8 cellular contexts compared by ENCODE assay signal in genomic region chr19:6767357-6768235, GRCh38. TPM values are rescaled to one million over a fixed set of nuclear protein-coding genes. Genes with fewer than 3 reads are reported as not detected.
DNase-seq lines count a peak whose midpoint lies in the region; ATAC-seq and TF ChIP-seq lines count a peak whose summit lies in the region.

Gene SH2D3A (minus strand): TSS chr19:6767435. CDS start chr19:6763748, 3,687 bp downstream.

- H3K36me3 ChIP-seq in mucosa of descending colon (ENCODE audit: low read depth), result no peaks in the 10 kb centered on the region

- peaks cover 12% of the 10 kb centered on the region for H3K4me1 ChIP-seq in mucosa of descending colon (ENCODE audit: low read depth)

- no peaks in the 10 kb centered on the region for H3K9me3 ChIP-seq in mucosa of descending colon

- intact Hi-C loops in mucosa of descending colon (cut with DNase I, micrococcal nuclease), result no loop called here

- no peaks in the 10 kb centered on the region for H3K9me3 Mint-ChIP-seq in stimulated activated effector memory CD8-positive, alpha-beta T cell treated with anti-CD3 and anti-CD28 coated beads, Interleukin-12 subunit alpha, Interleukin-12 subunit beta, amount 100 ng/mL, for 72 hours

- ATAC-seq in GM18907 (IDR thresholded peaks at IDR 0.05; ENCODE audit: unreplicated experiment), result peak; percentile 70
- ATAC-seq in HG03066 (IDR thresholded peaks at IDR 0.05; ENCODE audit: low read depth, unreplicated experiment), result peak; percentile 56
- peak; percentile 89 for ATAC-seq in mucosa of descending colon
- peak; percentile 78 for ATAC-seq in stimulated activated effector memory CD8-positive, alpha-beta T cell treated with anti-CD3 and anti-CD28 coated beads, Interleukin-12 subunit alpha, Interleukin-12 subunit beta, amount 100 ng/mL, for 72 hours

- peaks cover 39% of the 10 kb centered on the region for H3K4me1 Mint-ChIP-seq in stimulated activated effector memory CD8-positive, alpha-beta T cell treated with anti-CD3 and anti-CD28 coated beads, Interleukin-12 subunit alpha, Interleukin-12 subunit beta, amount 100 ng/mL, for 72 hours

- peak within 1 kb of the TSS; percentile 80 for H3K4me3 Mint-ChIP-seq in stimulated activated effector memory CD8-positive, alpha-beta T cell treated with anti-CD3 and anti-CD28 coated beads, Interleukin-12 subunit alpha, Interleukin-12 subunit beta, amount 100 ng/mL, for 72 hours

- H3K36me3 Mint-ChIP-seq in stimulated activated effector memory CD8-positive, alpha-beta T cell treated with anti-CD3 and anti-CD28 coated beads, Interleukin-12 subunit alpha, Interleukin-12 subunit beta, amount 100 ng/mL, for 72 hours, result peaks cover 4% of the 10 kb centered on the region

- peak; percentile 7 for TF ChIP-seq CTCF in mucosa of descending colon (IDR thresholded peaks at IDR 0.05)

- peak within 1 kb of the TSS; percentile 72 for H3K27ac Mint-ChIP-seq in stimulated activated effector memory CD8-positive, alpha-beta T cell treated with anti-CD3 and anti-CD28 coated beads, Interleukin-12 subunit alpha, Interleukin-12 subunit beta, amount 100 ng/mL, for 72 hours

- peak within 1 kb of the TSS; percentile 29 for H3K4me3 ChIP-seq in mucosa of descending colon

- DNase-seq in NCI-H460 (ENCODE audit: extremely low read depth, low read depth) (peak; percentile 86), mucosa of descending colon (peak; percentile 98), NCI-H2107 (lab: John Stamatoyannopoulos, UW) (no peak)
- DNase-seq in activated CD4-positive, alpha-beta T cell treated with anti-CD3 and anti-CD28 coated beads, Interleukin-2, amount 50 U/mL, for 4 hours, result peak; percentile 94 to 95
- DNase-seq in effector CD4-positive, alpha-beta T cell, result peak; percentile 92
- peak; percentile 89 to 98 for DNase-seq in stimulated activated effector memory CD8-positive, alpha-beta T cell treated with anti-CD3 and anti-CD28 coated beads, Interleukin-12 subunit alpha, Interleukin-12 subunit beta, amount 100 ng/mL, for 72 hours (ENCODE audit: low spot score in 2 of 2)

RNA-seq across cellular contexts. Expression of gene SH2D3A, which starts in this region (rescaled TPM):
- total RNA-seq in NCI-H460 (2014; rRNA removed; shearing (Covaris generic)), result 8.1 and 11.4 TPM in 2 replicates
- polyA plus RNA-seq in NCI-H460 (2014; cell fraction: nucleus; rRNA removed), result 40.3 and 43.2 TPM in 2 replicates
- 10 to 100 TPM; 26.4 to 80.5 (median 40.5) TPM for total RNA-seq in mucosa of descending colon
